Comparison of ENCODE assay signal across 35 cellular contexts in genomic region chr4:81436096-81436495, GRCh38.
"Had no signal": no experiment of that assay in that cellular context is flagged by ENCODE, and none has a peak within 500 bp of the region (broad histone marks: within the 10 kb centered on the region; RNA-seq: fewer than 3 reads in every experiment).

No MANE protein-coding gene starts in this region.

- H3K4me3 ChIP-seq: MG63 had no signal

- DNase-seq: activated CD4-positive, alpha-beta memory T cell treated with anti-CD3 and anti-CD28 coated beads, Interleukin-2, amount 10 ng/mL, durations not matched to agents 7 days and 5 days; activated CD4-positive, alpha-beta T cell treated with anti-CD3 and anti-CD28 coated beads for 1 hour; activated CD4-positive, alpha-beta T cell treated with anti-CD3 and anti-CD28 coated beads for 48 hours; activated CD4-positive, CD25-positive, alpha-beta regulatory T cell; activated CD8-positive, alpha-beta memory T cell treated with anti-CD3 and anti-CD28 coated beads for 24 hours; activated CD8-positive, alpha-beta memory T cell treated with anti-CD3 and anti-CD28 coated beads, Interleukin-2, amount 10 ng/mL, durations not matched to agents 7 days and 5 days; activated effector memory CD4-positive, alpha-beta T cell treated with anti-CD3 and anti-CD28 coated beads, Interleukin-2, amount 50 U/mL, for 16 hours; activated naive CD4-positive, alpha-beta T cell; activated naive CD4-positive, alpha-beta T cell treated with anti-CD3 and anti-CD28 coated beads, Interleukin-2, amount 50 U/mL, for 16 hours; activated naive CD8-positive, alpha-beta T cell treated with anti-CD3 and anti-CD28 coated beads for 36 hours; activated T-cell treated with anti-CD3 and anti-CD28 coated beads, Interleukin-2, amount 50 U/mL, for 1 hour; activated T-cell treated with anti-CD3 and anti-CD28 coated beads, Interleukin-2, amount 50 U/mL, for 72 hours; amniotic stem cell; aorta; brain microvascular endothelial cell; Karpas-422; KBM-7; MG63; NCI-H1048; NCI-H1105 treated with DMSO at 0.1 percent for 48 hours; NCI-H1436; NCI-H1694; NCI-H2029; NCI-H2171; NCI-H510A; NCI-H526; NCI-H748 treated with DMSO at 0.1 percent for 48 hours; NK-92 treated with Interleukin-12 subunit alpha and Interleukin-12 subunit beta, amount 100 ng/mL, for 24 hours; Right ventricle myocardium superior; SW 1271; T-helper 1 cell; T-helper 2 cell; T-helper 9 cell had no signal

- H3K27me3 ChIP-seq: brain microvascular endothelial cell, MG63 had no signal

- ATAC-seq: activated CD8-positive, alpha-beta memory T cell treated with anti-CD3 and anti-CD28 coated beads, Interleukin-2, amount 10 ng/mL, durations not matched to agents 7 days and 5 days; activated T-cell treated with anti-CD3 and anti-CD28 coated beads, Interleukin-2, amount 50 U/mL, for 72 hours; activated T-helper 17 cell treated with anti-CD3 and anti-CD28 coated beads, Interleukin-2, amount 50 U/mL, for 72 hours had no signal

- H3K9me3 ChIP-seq: MG63 had no signal

- H3K27ac ChIP-seq: brain microvascular endothelial cell, VCaP had no signal

- H3K36me3 ChIP-seq: brain microvascular endothelial cell, MG63 had no signal
